Comparison of ENCODE assay signal across 8 cellular contexts in genomic region chr3:136194409-136195257, GRCh38. TPM values are rescaled to one million over a fixed set of nuclear protein-coding genes. Genes with fewer than 3 reads are reported as not detected.
A peak's percentile ranks its signal among the peaks of the same experiment; 100 is the strongest.
DNase-seq lines count a peak whose midpoint lies in the region; ATAC-seq lines count a peak whose summit lies in the region.

No MANE protein-coding gene starts in this region.

- POLR2A ChIA-PET in activated naive CD8-positive, alpha-beta T cell treated with anti-CD3 and anti-CD28 coated beads, Interleukin-2, amount 10 ng/mL, durations not matched to agents 7 days and 5 days (lab: Charles Lee), result interaction anchor here (0.6 to 5.8 kb wide), 10 partner anchors 8 to 667 kb away, joined by 3 to 76 read pairs (median 3); partner anchors contain the start of genes NCK1 and STAG1

- peak overlapping the region; percentile 97 for H3K4me3 Mint-ChIP-seq in activated naive CD8-positive, alpha-beta T cell treated with anti-CD3 and anti-CD28 coated beads, Interleukin-2, amount 10 ng/mL, durations not matched to agents 7 days and 5 days

- H3K27ac ChIP-seq in skin epidermis, result peak overlapping the region; percentile 95 to 100 (median 99)

- DNase-seq in DMS79 treated with DMSO at 0.1 percent for 48 hours (lab: John Stamatoyannopoulos, UW), result peak; percentile 34
- no peak for DNase-seq in DMS79 (lab: John Stamatoyannopoulos, UW)
- peak; percentile 13 for DNase-seq in SK-MEL-5 (ENCODE audit: low read depth, low spot score)
- peak; percentile 59 for DNase-seq in activated naive CD8-positive, alpha-beta T cell treated with anti-CD3 and anti-CD28 coated beads, Interleukin-2, amount 10 ng/mL, durations not matched to agents 7 days and 5 days
- DNase-seq in left ventricle myocardium superior, result peak; percentile 46
- DNase-seq in hippocampal formation (lab: John Stamatoyannopoulos, UW), result no peak

- in situ Hi-C loops in SK-MEL-5 (cut with HindIII; ENCODE audit: low pct_unique_long_range_greater_than_20kb, low sequenced_read_pairs), result no loop called here

- peak overlapping the region; percentile 95 for H3K27ac Mint-ChIP-seq in activated naive CD8-positive, alpha-beta T cell treated with anti-CD3 and anti-CD28 coated beads, Interleukin-2, amount 10 ng/mL, durations not matched to agents 7 days and 5 days

- H3K4me3 ChIP-seq in skin epidermis, result peak overlapping the region; percentile 54 to 92 (median 69)

- H3K9me3 Mint-ChIP-seq in activated naive CD8-positive, alpha-beta T cell treated with anti-CD3 and anti-CD28 coated beads, Interleukin-2, amount 10 ng/mL, durations not matched to agents 7 days and 5 days, result no peaks in the 10 kb centered on the region

- intact Hi-C loops in left ventricle myocardium superior (cut with micrococcal nuclease), result no loop called here

- no peaks in the 10 kb centered on the region for H3K27me3 Mint-ChIP-seq in activated naive CD8-positive, alpha-beta T cell treated with anti-CD3 and anti-CD28 coated beads, Interleukin-2, amount 10 ng/mL, durations not matched to agents 7 days and 5 days

- H3K4me1 Mint-ChIP-seq in activated naive CD8-positive, alpha-beta T cell treated with anti-CD3 and anti-CD28 coated beads, Interleukin-2, amount 10 ng/mL, durations not matched to agents 7 days and 5 days, result peaks cover 33% of the 10 kb centered on the region

- peaks cover 37% of the 10 kb centered on the region for H3K36me3 Mint-ChIP-seq in activated naive CD8-positive, alpha-beta T cell treated with anti-CD3 and anti-CD28 coated beads, Interleukin-2, amount 10 ng/mL, durations not matched to agents 7 days and 5 days

- ATAC-seq in activated naive CD8-positive, alpha-beta T cell treated with anti-CD3 and anti-CD28 coated beads, Interleukin-2, amount 10 ng/mL, durations not matched to agents 7 days and 5 days (ENCODE audit: low read depth), result no peak
- ATAC-seq in left ventricle myocardium superior (no peak), GM19324 (IDR thresholded peaks at IDR 0.05; ENCODE audit: low FRiP score, unreplicated experiment) (no peak)

RNA-seq across cellular contexts. Expression of gene MSL2, which starts 1.5 kb away (rescaled TPM):
- 13.9 and 17.2 TPM in 2 replicates for total RNA-seq in SK-MEL-5 (2014; rRNA removed; shearing (Covaris generic))
- polyA plus RNA-seq in SK-MEL-5 (2015; cell fraction: cytosol; rRNA removed), result 9.7 and 12.4 TPM in 2 replicates
- 19.1 and 37.0 TPM in 2 replicates for polyA plus RNA-seq in SK-MEL-5 (2015; cell fraction: nucleus; rRNA removed)
- 10 to 100 TPM; 71.4 to 71.5 TPM for total RNA-seq in activated naive CD8-positive, alpha-beta T cell treated with anti-CD3 and anti-CD28 coated beads, Interleukin-2, amount 10 ng/mL, durations not matched to agents 7 days and 5 days
- 23.2 TPM for total RNA-seq in left ventricle myocardium superior

RNA-seq across cellular contexts. Expression of gene PCCB, which starts 55.5 kb away (rescaled TPM):
- total RNA-seq in SK-MEL-5 (2014; rRNA removed; shearing (Covaris generic)), result 89.0 and 94.0 TPM in 2 replicates
- 67.0 and 76.1 TPM in 2 replicates for polyA plus RNA-seq in SK-MEL-5 (2015; cell fraction: cytosol; rRNA removed)
- 24.1 and 24.7 TPM in 2 replicates for polyA plus RNA-seq in SK-MEL-5 (2015; cell fraction: nucleus; rRNA removed)
- 10 to 100 TPM; 23.9 to 25.2 TPM for total RNA-seq in activated naive CD8-positive, alpha-beta T cell treated with anti-CD3 and anti-CD28 coated beads, Interleukin-2, amount 10 ng/mL, durations not matched to agents 7 days and 5 days
- total RNA-seq in left ventricle myocardium superior, result 100 TPM

Comparison
In these comparisons a context has a peak if more than half of its experiments do, and no peak if none do; other contexts are left out.
1. DNase-seq: peak in DMS79 treated with DMSO at 0.1 percent for 48 hours (single experiment), SK-MEL-5 (single experiment), activated naive CD8-positive, alpha-beta T cell treated with anti-CD3 and anti-CD28 coated beads, Interleukin-2, amount 10 ng/mL, durations not matched to agents 7 days and 5 days (single experiment) and left ventricle myocardium superior (single experiment); none in DMS79 (single experiment) and hippocampal formation (0 of 2).